ENCODE assay signal across 34 cellular contexts in genomic region chr10:74400186-74400585, GRCh38.
"Had no signal": no experiment of that assay in that cellular context is flagged by ENCODE, and none has a peak within 500 bp of the region (broad histone marks: within the 10 kb centered on the region; RNA-seq: fewer than 3 reads in every experiment).

No MANE protein-coding gene starts in this region.

- H3K36me3 ChIP-seq: MG63 had no signal

- DNase-seq: Karpas-422, Kasumi-1, MG63, MM.1S, MV-4-11, NCI-H1048, NCI-H1092, NCI-H1092 treated with DMSO at 0.1 percent for 48 hours, NCI-H1105, NCI-H1105 treated with DMSO at 0.1 percent for 48 hours, NCI-H1417, NCI-H1417 treated with DMSO at 0.1 percent for 48 hours, NCI-H1436, NCI-H1436 treated with DMSO at 0.1 percent for 48 hours, NCI-H146, NCI-H1694, NCI-H1694 treated with DMSO at 0.1 percent for 48 hours, NCI-H187, NCI-H187 treated with DMSO at 0.1 percent for 48 hours, NCI-H1930, NCI-H2029, NCI-H2029 treated with DMSO at 0.1 percent for 48 hours, NCI-H2081, NCI-H2081 treated with DMSO at 0.1 percent for 48 hours, NCI-H2107, NCI-H2171, NCI-H2171 treated with DMSO at 0.1 percent for 48 hours, NCI-H2227 treated with DMSO at 0.1 percent for 48 hours, NCI-H226, NCI-H345, NCI-H446, NCI-H446 treated with DMSO at 0.1 percent for 48 hours, NCI-H510A, NCI-H510A treated with DMSO at 0.1 percent for 48 hours had no signal

- H3K27me3 ChIP-seq: MG63 had no signal

- H3K9me3 ChIP-seq: MG63 had no signal

- H3K4me3 ChIP-seq: MG63 had no signal
